17 cellular contexts compared by ENCODE assay signal in genomic region chr9:89889865-89890264, GRCh38.
A peak's percentile ranks its signal among the peaks of the same experiment; 100 is the strongest.
DNase-seq lines count a peak whose midpoint lies in the region; ATAC-seq and TF ChIP-seq lines count a peak whose summit lies in the region.
"Had no signal": no experiment of that assay in that cellular context is flagged by ENCODE, and none has a peak within 500 bp of the region (broad histone marks: within the 10 kb centered on the region; RNA-seq: fewer than 3 reads in every experiment).

No MANE protein-coding gene starts in this region.

- H2BK5ac ChIP-seq in mesendoderm (ENCODE audit: low read length): peak overlapping the region; percentile 65

- H3K9ac ChIP-seq in endodermal cell (ENCODE audit: extremely low read depth, low read length, poor library complexity, severe bottlenecking) (no peak overlapping the region), mesendoderm (ENCODE audit: low read length) (no peak overlapping the region)
- H3K9ac ChIP-seq: BLaER1 had no signal

- no peak overlapping the region for H3K18ac ChIP-seq in mesendoderm (ENCODE audit: low read length)

- H2AK5ac ChIP-seq in mesendoderm (ENCODE audit: low read length): no peak overlapping the region

- no peak for TF ChIP-seq EP300 in ovary (IDR thresholded peaks at IDR 0.05)

- H3K4me3 Mint-ChIP-seq in stimulated activated naive CD8-positive, alpha-beta T cell treated with anti-CD3 and anti-CD28 coated beads, Interleukin-15, amount 100 ng/mL, for 72 hours: no peak overlapping the region
- H3K4me3 Mint-ChIP-seq in endodermal cell: no peak overlapping the region
- H3K4me3 Mint-ChIP-seq: CD8-positive, alpha-beta T cell had no signal

- DNase-seq in stimulated activated naive CD8-positive, alpha-beta T cell treated with anti-CD3 and anti-CD28 coated beads, Interleukin-15, Interleukin-2, amounts not matched to agents 100 U/mL and 50 U/mL, for 24 hours: no peak
- no peak for DNase-seq in stimulated activated naive CD8-positive, alpha-beta T cell treated with anti-CD3 and anti-CD28 coated beads, Interleukin-15, amount 100 ng/mL, for 72 hours
- peak; percentile 33 for DNase-seq in endodermal cell
- DNase-seq in mesendoderm: no peak
- DNase-seq in spleen: peak; percentile 37
- DNase-seq in ovary: no peak
- DNase-seq: 8988T, Calu3, DMS79 treated with DMSO at 0.1 percent for 48 hours, GF-D8, GOT3, H7 had no signal

- 82 to 83% methylated on average over 2 to 5 of the region's 5 CpGs for WGBS in endodermal cell (ENCODE audit: insufficient coverage in 1 of 2, insufficient read length in 1 of 2), 2 experiments
- WGBS in mesendoderm (ENCODE audit: extremely low coverage, insufficient coverage, low lambda C conversion rate): no CpG with 5 or more reads among the region's 5 CpGs
- 89 to 97% (median 94%) methylated on average over 5 of the region's 5 CpGs for WGBS in spleen, 5 donors
- 86 to 98% (median 86%) methylated on average over 5 of the region's 5 CpGs for WGBS in ovary, 3 donors

- TF ChIP-seq CTCF in endodermal cell (conservative IDR thresholded peaks at IDR 0.05) (no peak), spleen (IDR thresholded peaks at IDR 0.05 in 8 of 11, conservative IDR thresholded peaks at IDR 0.05 in 3 of 11) (no peak), ovary (IDR thresholded peaks at IDR 0.05) (no peak)

- H3K36me3 ChIP-seq in endodermal cell (ENCODE audit: control insufficient read depth, insufficient read depth, low read length): no peaks in the 10 kb centered on the region
- H3K36me3 ChIP-seq in mesendoderm (ENCODE audit: control insufficient read depth, insufficient read depth, low read length): no peaks in the 10 kb centered on the region
- no peaks in the 10 kb centered on the region for H3K36me3 ChIP-seq in spleen
- no peaks in the 10 kb centered on the region for H3K36me3 ChIP-seq in ovary
- H3K36me3 ChIP-seq: BLaER1 had no signal

- H3K79me2 ChIP-seq in mesendoderm (ENCODE audit: control insufficient read depth, insufficient read depth, low read length): no peaks in the 10 kb centered on the region

- H2BK120ac ChIP-seq in mesendoderm (ENCODE audit: low read depth, low read length): no peak overlapping the region

- no peak overlapping the region for H4K8ac ChIP-seq in mesendoderm (ENCODE audit: low read depth, low read length)

- intact Hi-C loops in spleen (cut with DNase I; ENCODE audit: low total_unique reads): no loop called here
- intact Hi-C loops in ovary (cut with DNase I): no loop called here

- H3K9me3 ChIP-seq in endodermal cell (ENCODE audit: control insufficient read depth, low read length): peaks cover 6% of the 10 kb centered on the region
- no peaks in the 10 kb centered on the region for H3K9me3 ChIP-seq in spleen
- no peaks in the 10 kb centered on the region for H3K9me3 ChIP-seq in ovary
- H3K9me3 ChIP-seq: BLaER1 had no signal

- H3K36me3 Mint-ChIP-seq in endodermal cell (ENCODE audit: low read depth): no peaks in the 10 kb centered on the region
- H3K36me3 Mint-ChIP-seq: CD8-positive, alpha-beta T cell had no signal

- no peak overlapping the region for H2BK15ac ChIP-seq in mesendoderm (replicated peaks; ENCODE audit: low read depth)

- no peak overlapping the region for H3K27ac ChIP-seq in endodermal cell (ENCODE audit: low read depth, low read length)
- H3K27ac ChIP-seq in mesendoderm (ENCODE audit: low read depth, low read length): no peak overlapping the region
- no peak overlapping the region for H3K27ac ChIP-seq in spleen
- no peak overlapping the region for H3K27ac ChIP-seq in ovary
- H3K27ac ChIP-seq: BLaER1, HL-60 had no signal

- no peak overlapping the region for H3K23ac ChIP-seq in mesendoderm (ENCODE audit: low read length)

- no peaks in the 10 kb centered on the region for H3K4me1 Mint-ChIP-seq in stimulated activated naive CD8-positive, alpha-beta T cell treated with anti-CD3 and anti-CD28 coated beads, Interleukin-15, amount 100 ng/mL, for 72 hours
- peaks cover 9% of the 10 kb centered on the region for H3K4me1 Mint-ChIP-seq in endodermal cell

- H3K4me3 ChIP-seq in endodermal cell (ENCODE audit: low read length) (no peak overlapping the region), mesendoderm (ENCODE audit: low read length) (no peak overlapping the region), spleen (no peak overlapping the region), ovary (no peak overlapping the region)
- H3K4me3 ChIP-seq: BLaER1 had no signal

- TF ChIP-seq POLR2A in spleen (IDR thresholded peaks at IDR 0.05) (no peak), ovary (IDR thresholded peaks at IDR 0.05) (no peak)

- ATAC-seq in stimulated activated naive CD8-positive, alpha-beta T cell treated with anti-CD3 and anti-CD28 coated beads, Interleukin-15, Interleukin-2, amounts not matched to agents 100 U/mL and 50 U/mL, for 24 hours: peak; percentile 14
- no peak for ATAC-seq in stimulated activated naive CD8-positive, alpha-beta T cell treated with anti-CD3 and anti-CD28 coated beads, Interleukin-15, amount 100 ng/mL, for 72 hours
- ATAC-seq in GM18498 (IDR thresholded peaks at IDR 0.05; ENCODE audit: unreplicated experiment) (no peak), HG03097 (IDR thresholded peaks at IDR 0.05; ENCODE audit: low FRiP score, unreplicated experiment) (no peak)
- ATAC-seq: CD8-positive, alpha-beta T cell had no signal

- no peaks in the 10 kb centered on the region for H3K27me3 Mint-ChIP-seq in stimulated activated naive CD8-positive, alpha-beta T cell treated with anti-CD3 and anti-CD28 coated beads, Interleukin-15, amount 100 ng/mL, for 72 hours
- no peaks in the 10 kb centered on the region for H3K27me3 Mint-ChIP-seq in endodermal cell (ENCODE audit: insufficient read depth)

- H3K4me1 ChIP-seq in endodermal cell (ENCODE audit: control insufficient read depth, insufficient read depth, low read length): no peaks in the 10 kb centered on the region
- no peaks in the 10 kb centered on the region for H3K4me1 ChIP-seq in mesendoderm (ENCODE audit: control insufficient read depth, low read depth, low read length)
- H3K4me1 ChIP-seq in spleen: peaks cover 0 to 9% (median 0%) of the 10 kb centered on the region in 6 donors
- peaks cover 8% of the 10 kb centered on the region for H3K4me1 ChIP-seq in ovary (ENCODE audit: insufficient read depth)

- no peak overlapping the region for H3K4ac ChIP-seq in mesendoderm (ENCODE audit: low read depth, low read length)

- H4K5ac ChIP-seq in mesendoderm (ENCODE audit: low read length): no peak overlapping the region

- no peaks in the 10 kb centered on the region for H3K27me3 ChIP-seq in endodermal cell (ENCODE audit: control insufficient read depth, insufficient read depth, low read length, poor library complexity, severe bottlenecking)
- no peaks in the 10 kb centered on the region for H3K27me3 ChIP-seq in mesendoderm (ENCODE audit: insufficient read depth, low read length, poor library complexity)
- H3K27me3 ChIP-seq in spleen (replicated peaks in 1 of 7): no peaks in the 10 kb centered on the region
- no peaks in the 10 kb centered on the region for H3K27me3 ChIP-seq in ovary
- H3K27me3 ChIP-seq: BLaER1 had no signal

- H3K27ac Mint-ChIP-seq in stimulated activated naive CD8-positive, alpha-beta T cell treated with anti-CD3 and anti-CD28 coated beads, Interleukin-15, amount 100 ng/mL, for 72 hours: no peak overlapping the region
- H3K27ac Mint-ChIP-seq in endodermal cell: no peak overlapping the region
- H3K27ac Mint-ChIP-seq: CD8-positive, alpha-beta T cell had no signal

- H3K4me2 ChIP-seq in mesendoderm (ENCODE audit: low read length): no peak overlapping the region
- H3K4me2 ChIP-seq: BLaER1 had no signal

- H3K56ac ChIP-seq in mesendoderm (ENCODE audit: low read length): peak overlapping the region; percentile 47

- H3K79me1 ChIP-seq in mesendoderm (ENCODE audit: low read length): no peaks in the 10 kb centered on the region

- no peaks in the 10 kb centered on the region for H3K9me3 Mint-ChIP-seq in stimulated activated naive CD8-positive, alpha-beta T cell treated with anti-CD3 and anti-CD28 coated beads, Interleukin-15, amount 100 ng/mL, for 72 hours
- H3K9me3 Mint-ChIP-seq in endodermal cell: peaks cover 10% of the 10 kb centered on the region
- H3K9me3 Mint-ChIP-seq: CD8-positive, alpha-beta T cell had no signal

Comparison
In these comparisons a context has a peak if more than half of its experiments do, and no peak if none do; other contexts are left out.
1. DNase-seq: peak in endodermal cell (single experiment) and spleen (single experiment); none in stimulated activated naive CD8-positive, alpha-beta T cell treated with anti-CD3 and anti-CD28 coated beads, Interleukin-15, Interleukin-2, amounts not matched to agents 100 U/mL and 50 U/mL, for 24 hours (single experiment), stimulated activated naive CD8-positive, alpha-beta T cell treated with anti-CD3 and anti-CD28 coated beads, Interleukin-15, amount 100 ng/mL, for 72 hours (0 of 2), mesendoderm (single experiment) and ovary (0 of 5).